In genomic region chr2:219230201-219230540, GRCh38 we compare ENCODE assay signal across 1 cellular context.
TF ChIP-seq lines count a peak whose summit lies in the region.

No MANE protein-coding gene starts in this region.

TF ChIP-seq in K562, 482 proteins besides CTCF, POLR2A, EP300 and RAD21 (continues in another document):
- TF ChIP-seq HIVEP1 (CRISPR knock-in tag; IDR thresholded peaks at IDR 0.05) (no peak), RBM14 (IDR thresholded peaks at IDR 0.05; ENCODE audit: borderline replicate concordance, insufficient read depth, low read depth, low read length) (no peak), GABPB1 (CRISPR knock-in tag; IDR thresholded peaks at IDR 0.05) (0 out of 2 replicates have a peak, but pooled peaks have one; percentile 19), STAT6 (CRISPR knock-in tag; IDR thresholded peaks at IDR 0.05) (no peak), ELF1 (tag; IDR thresholded peaks at IDR 0.05) (peak; percentile 49), EP400 (IDR thresholded peaks at IDR 0.05) (peak; percentile 33; the same call in 1 of the 2 replicates), GMEB1 (CRISPR knock-in tag; IDR thresholded peaks at IDR 0.05) (no peak), IRF2 (CRISPR knock-in tag; IDR thresholded peaks at IDR 0.05) (no peak), SMARCA5 (IDR thresholded peaks at IDR 0.05) (no peak), E4F1 (CRISPR knock-in tag; IDR thresholded peaks at IDR 0.05; ENCODE audit: borderline replicate concordance) (no peak), TEAD2 (tag; IDR thresholded peaks at IDR 0.05) (no peak), HDAC1 (IDR thresholded peaks at IDR 0.05) (no peak), RBM39 (optimal IDR thresholded peaks at IDR 0.05; ENCODE audit: low read depth, low read length) (no peak), NKRF (IDR thresholded peaks at IDR 0.05; ENCODE audit: borderline replicate concordance) (peak; percentile 50; the same call in 1 of the 2 replicates), HES1 (IDR thresholded peaks at IDR 0.05; ENCODE audit: low read depth) (0 out of 2 replicates have a peak, but pooled peaks have one; percentile 10), ARID4B (CRISPR knock-in tag; IDR thresholded peaks at IDR 0.05) (no peak), KDM2B (CRISPR knock-in tag; IDR thresholded peaks at IDR 0.05) (no peak), NCOA1 (IDR thresholded peaks at IDR 0.05; ENCODE audit: low read depth) (peak; percentile 7; the same call in 1 of the 2 replicates), ZNF134 (CRISPR knock-in tag; conservative IDR thresholded peaks at IDR 0.05) (no peak), ZNF354B (CRISPR knock-in tag; IDR thresholded peaks at IDR 0.05) (no peak), ZNF586 (CRISPR knock-in tag; conservative IDR thresholded peaks at IDR 0.05) (no peak), SIN3A (IDR thresholded peaks at IDR 0.05; ENCODE audit: borderline replicate concordance in 2 of 2, control insufficient read depth in 1 of 2, low read depth in 2 of 2, low read length in 2 of 2) (peak in 1 of 2 experiments; percentile 30; a peak in 1 of 4 replicates), PHB2 (IDR thresholded peaks at IDR 0.05; ENCODE audit: low read depth) (no peak), CTBP1 (IDR thresholded peaks at IDR 0.05; ENCODE audit: borderline replicate concordance) (no peak), E2F6 (IDR thresholded peaks at IDR 0.05; ENCODE audit: borderline replicate concordance in 1 of 2, extremely low read depth in 1 of 2, insufficient read depth in 1 of 2, insufficient read length in 1 of 2, low read depth in 1 of 2, low read length in 1 of 2, poor library complexity in 1 of 2, severe bottlenecking in 1 of 2) (peak in 1 of 2 experiments; percentile 39), ZNF592 (IDR thresholded peaks at IDR 0.05) (0 out of 2 replicates have a peak, but pooled peaks have one; percentile 13), GABPA (tag; conservative IDR thresholded peaks at IDR 0.05; ENCODE audit: low read depth) (peak; percentile 37; the same call in 1 of the 2 replicates), ZSCAN32 (CRISPR knock-in tag; IDR thresholded peaks at IDR 0.05) (no peak), TFAM (CRISPR knock-in tag; conservative IDR thresholded peaks at IDR 0.05) (no peak), IFI16 (CRISPR knock-in tag; IDR thresholded peaks at IDR 0.05) (no peak), BRCA1 (IDR thresholded peaks at IDR 0.05) (no peak), BRCA1 (CRISPR knock-in tag; IDR thresholded peaks at IDR 0.05) (no peak)
